ENCODE assay signal across 8 cellular contexts in the genomic region with DNA sequence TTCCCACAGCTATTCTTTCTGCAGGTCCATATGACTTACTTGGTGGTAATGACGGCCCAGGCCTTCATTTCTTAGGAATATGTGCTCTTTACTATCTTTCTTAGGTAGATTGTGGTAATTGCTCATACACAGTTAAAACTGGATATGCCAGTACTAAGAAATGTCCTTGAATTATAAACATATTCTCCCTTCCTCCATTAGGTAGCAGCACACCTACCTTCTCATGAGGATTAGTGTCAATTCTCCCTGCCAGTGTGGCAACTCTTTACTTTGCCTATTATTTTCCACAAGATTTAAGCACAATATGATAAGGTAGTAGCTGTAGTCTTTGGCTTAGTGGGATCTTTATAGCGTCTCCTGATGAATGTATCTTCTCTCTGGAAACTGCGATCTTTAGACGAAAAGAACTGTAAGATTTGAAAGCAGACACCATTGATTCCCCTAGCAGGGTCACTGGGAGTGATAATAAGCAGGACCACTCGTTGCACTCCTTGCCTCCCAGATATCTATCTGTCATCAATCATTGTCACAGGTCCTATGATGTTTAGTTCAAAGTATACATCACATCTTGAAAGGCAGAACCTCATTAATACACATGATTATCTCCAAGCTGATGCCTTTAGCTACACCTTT.
DNase-seq lines count a peak whose midpoint lies in the region; ATAC-seq and TF ChIP-seq lines count a peak whose summit lies in the region.

No MANE protein-coding gene starts in this region.

- H3K4me1 Mint-ChIP-seq in activated T-cell treated with anti-CD3 and anti-CD28 coated beads, Interleukin-2, amount 50 U/mL, for 4 hours (ENCODE audit: low read depth), result no peaks in the 10 kb centered on the region

- H3K9me3 ChIP-seq in MG63 (no peaks in the 10 kb centered on the region), testis (no peaks in the 10 kb centered on the region)

- H3K27me3 Mint-ChIP-seq in activated T-cell treated with anti-CD3 and anti-CD28 coated beads, Interleukin-2, amount 50 U/mL, for 4 hours (ENCODE audit: low read depth), result no peaks in the 10 kb centered on the region

- no peak for TF ChIP-seq POLR2A in testis (IDR thresholded peaks at IDR 0.05)

- TF ChIP-seq CTCF in VCaP (conservative IDR thresholded peaks at IDR 0.05) (peak; percentile 56), testis (IDR thresholded peaks at IDR 0.05) (no peak)

- H3K4me1 ChIP-seq in testis, result no peaks in the 10 kb centered on the region

- no peak overlapping the region for H3K4me3 ChIP-seq in MG63
- H3K4me3 ChIP-seq in testis, result no peak overlapping the region

- intact Hi-C loops in testis (cut with DNase I; ENCODE audit: low total_unique reads), result no loop called here

- peak; percentile 87 for ATAC-seq in GM19351 (IDR thresholded peaks at IDR 0.05; ENCODE audit: unreplicated experiment)
- peak; percentile 90 for ATAC-seq in HG03354 (IDR thresholded peaks at IDR 0.05; ENCODE audit: poor library complexity, severe bottlenecking, unreplicated experiment)
- ATAC-seq in activated T-cell treated with anti-CD3 and anti-CD28 coated beads, Interleukin-2, amount 50 U/mL, for 4 hours, result no peak

- no peaks in the 10 kb centered on the region for H3K36me3 Mint-ChIP-seq in activated T-cell treated with anti-CD3 and anti-CD28 coated beads, Interleukin-2, amount 50 U/mL, for 4 hours (ENCODE audit: insufficient read depth)

- no peaks in the 10 kb centered on the region for H3K36me3 ChIP-seq in MG63
- no peaks in the 10 kb centered on the region for H3K36me3 ChIP-seq in testis (ENCODE audit: low read depth, missing control alignments)

- no peak overlapping the region for H3K4me3 Mint-ChIP-seq in activated T-cell treated with anti-CD3 and anti-CD28 coated beads, Interleukin-2, amount 50 U/mL, for 4 hours

- no peak overlapping the region for H3K27ac ChIP-seq in VCaP
- no peak overlapping the region for H3K27ac ChIP-seq in testis

- DNase-seq in COLO829 (ENCODE audit: low spot score), result peak; percentile 26
- peak; percentile 12 for DNase-seq in medulla oblongata (ENCODE audit: extremely low spot score)
- DNase-seq in MG63, result no peak
- no peak for DNase-seq in activated T-cell treated with anti-CD3 and anti-CD28 coated beads, Interleukin-2, amount 50 U/mL, for 4 hours
- no peak for DNase-seq in testis

- H3K9me3 Mint-ChIP-seq in activated T-cell treated with anti-CD3 and anti-CD28 coated beads, Interleukin-2, amount 50 U/mL, for 4 hours, result no peaks in the 10 kb centered on the region

- H3K27me3 ChIP-seq in MG63 (no peaks in the 10 kb centered on the region), testis (no peaks in the 10 kb centered on the region)

- WGBS in testis, 2 donors, result 73 to 75% methylated on average over 5 of the region's 5 CpGs

Comparison
In these comparisons a context has a peak if more than half of its experiments do, and no peak if none do; other contexts are left out.
1. DNase-seq: peak in COLO829 (single experiment) and medulla oblongata (single experiment); none in MG63 (single experiment), activated T-cell treated with anti-CD3 and anti-CD28 coated beads, Interleukin-2, amount 50 U/mL, for 4 hours (single experiment) and testis (single experiment).
2. ATAC-seq: peak in GM19351 (single experiment) and HG03354 (single experiment); none in activated T-cell treated with anti-CD3 and anti-CD28 coated beads, Interleukin-2, amount 50 U/mL, for 4 hours (0 of 2).